21 cellular contexts compared by ENCODE assay signal in the genomic region with DNA sequence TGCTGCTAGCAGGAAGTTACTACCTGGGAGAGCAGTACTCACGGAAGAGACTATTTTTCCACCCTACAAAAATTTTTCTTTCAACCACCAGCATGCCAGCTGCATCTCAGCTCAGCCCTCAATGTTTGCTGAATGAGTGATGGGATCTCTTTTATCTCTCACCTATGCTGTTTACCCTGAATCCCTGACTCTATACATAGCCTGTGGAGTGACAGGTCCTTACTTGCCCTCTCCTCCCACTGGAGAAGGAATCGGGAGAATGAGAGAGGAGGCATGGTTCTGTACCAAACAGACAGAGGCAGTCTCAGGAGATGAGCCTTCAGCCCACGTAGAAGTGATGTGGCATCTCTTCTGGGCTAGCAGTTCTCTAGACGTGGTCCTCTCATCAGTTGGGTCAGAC. TPM values are rescaled to one million over a fixed set of nuclear protein-coding genes. Genes with fewer than 3 reads are reported as not detected.
"Had no signal": no experiment of that assay in that cellular context is flagged by ENCODE, and none has a peak within 500 bp of the region (broad histone marks: within the 10 kb centered on the region; RNA-seq: fewer than 3 reads in every experiment).

No MANE protein-coding gene starts in this region.

- DNase-seq: activated CD4-positive, alpha-beta T cell treated with anti-CD3 and anti-CD28 coated beads for 36 hours; activated CD4-positive, CD25-positive, alpha-beta regulatory T cell; activated naive CD4-positive, alpha-beta T cell; activated T-cell treated with anti-CD3 and anti-CD28 coated beads for 4 hours; activated T-cell treated with anti-CD3 and anti-CD28 coated beads, Interleukin-2, amount 50 U/mL, for 72 hours; anterior cingulate cortex; colonic mucosa; dorsolateral prefrontal cortex; effector memory CD4-positive, alpha-beta T cell; foreskin fibroblast; heart left ventricle; hypothalamus; midbrain; naive thymus-derived CD4-positive, alpha-beta T cell; stimulated activated naive CD4-positive, alpha-beta T cell; tibial artery had no signal

- H3K27me3 ChIP-seq: colonic mucosa, right atrium auricular region, tibial artery had no signal

- H3K27me3 Mint-ChIP-seq: memory B cell had no signal

- H3K4me3 Mint-ChIP-seq: activated CD4-positive, alpha-beta T cell treated with anti-CD3 and anti-CD28 coated beads for 36 hours; activated T-cell treated with anti-CD3 and anti-CD28 coated beads, Interleukin-2, amount 50 U/mL, for 72 hours; memory B cell; naive thymus-derived CD4-positive, alpha-beta T cell; neural crest cell had no signal

- H3K4me1 ChIP-seq: colonic mucosa had no signal

- H3K36me3 Mint-ChIP-seq: activated naive CD4-positive, alpha-beta T cell treated with anti-CD3 and anti-CD28 coated beads, Interleukin-2, amount 50 U/mL, for 72 hours; memory B cell; naive thymus-derived CD4-positive, alpha-beta T cell had no signal

- H3K27ac ChIP-seq: colonic mucosa, heart left ventricle, right atrium auricular region, suprapubic skin, tibial artery had no signal

- ATAC-seq: activated CD4-positive, alpha-beta T cell treated with anti-CD3 and anti-CD28 coated beads for 36 hours; activated naive CD4-positive, alpha-beta T cell treated with anti-CD3 and anti-CD28 coated beads, Interleukin-2, amount 50 U/mL, for 72 hours; activated T-cell treated with anti-CD3 and anti-CD28 coated beads, Interleukin-2, amount 50 U/mL, for 72 hours; heart left ventricle had no signal

- H3K4me1 Mint-ChIP-seq: activated CD4-positive, alpha-beta T cell treated with anti-CD3 and anti-CD28 coated beads for 36 hours had no signal

- H3K9me3 Mint-ChIP-seq: activated naive CD4-positive, alpha-beta T cell treated with anti-CD3 and anti-CD28 coated beads, Interleukin-2, amount 50 U/mL, for 72 hours; activated T-cell treated with anti-CD3 and anti-CD28 coated beads, Interleukin-2, amount 50 U/mL, for 72 hours; memory B cell; naive thymus-derived CD4-positive, alpha-beta T cell; neural crest cell had no signal

- H3K27ac Mint-ChIP-seq: activated CD4-positive, alpha-beta T cell treated with anti-CD3 and anti-CD28 coated beads for 36 hours; activated naive CD4-positive, alpha-beta T cell treated with anti-CD3 and anti-CD28 coated beads, Interleukin-2, amount 50 U/mL, for 72 hours; activated T-cell treated with anti-CD3 and anti-CD28 coated beads, Interleukin-2, amount 50 U/mL, for 72 hours; memory B cell; naive thymus-derived CD4-positive, alpha-beta T cell had no signal

RNA-seq across cellular contexts. Expression of a gene that starts 6.7 kb away (rescaled TPM):
- total RNA-seq: neural crest cell had no signal
- polyA plus RNA-seq: naive thymus-derived CD4-positive, alpha-beta T cell had no signal
